Comparison of ENCODE assay signal across 28 cellular contexts in the genomic region with DNA sequence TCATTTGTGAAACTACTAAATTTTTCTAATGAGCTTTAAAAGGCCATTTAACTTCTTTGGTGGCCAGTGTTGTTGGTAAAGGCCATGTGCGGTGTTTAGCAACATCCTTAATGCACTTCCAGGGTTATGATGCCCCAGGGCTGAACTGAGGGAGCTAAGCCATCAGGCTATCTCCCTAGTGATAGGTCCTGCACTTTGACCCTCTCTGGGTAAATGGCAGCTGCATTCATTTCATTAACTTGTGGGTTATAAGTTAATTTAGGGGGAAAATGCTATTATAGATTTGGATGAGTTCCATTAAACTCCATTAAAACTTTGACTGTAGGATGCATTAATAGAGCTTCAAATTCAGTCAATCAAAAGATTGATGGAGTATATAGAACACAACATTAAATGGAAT.
"Had no signal": no experiment of that assay in that cellular context is flagged by ENCODE, and none has a peak within 500 bp of the region (broad histone marks: within the 10 kb centered on the region; RNA-seq: fewer than 3 reads in every experiment).

No MANE protein-coding gene starts in this region.

- DNase-seq: activated B cell treated with CpG ODN at 0.5 μM for 24 hours; activated CD4-positive, alpha-beta memory T cell treated with anti-CD3 and anti-CD28 coated beads, Interleukin-2, amount 10 ng/mL, durations not matched to agents 7 days and 5 days; activated CD4-positive, alpha-beta T cell treated with anti-CD3 and anti-CD28 coated beads for 1 hour; activated CD4-positive, alpha-beta T cell treated with anti-CD3 and anti-CD28 coated beads for 36 hours; activated CD4-positive, alpha-beta T cell treated with anti-CD3 and anti-CD28 coated beads for 48 hours; activated CD4-positive, alpha-beta T cell treated with anti-CD3 and anti-CD28 coated beads, Interleukin-2, amount 10 ng/mL, durations not matched to agents 7 days and 5 days; activated CD4-positive, alpha-beta T cell treated with anti-CD3 and anti-CD28 coated beads, Interleukin-2, amount 50 U/mL, for 48 hours; activated CD8-positive, alpha-beta memory T cell treated with anti-CD3 and anti-CD28 coated beads for 24 hours; activated CD8-positive, alpha-beta memory T cell treated with anti-CD3 and anti-CD28 coated beads, Interleukin-2, amount 10 ng/mL, durations not matched to agents 7 days and 5 days; activated CD8-positive, alpha-beta memory T cell treated with anti-CD3 and anti-CD28 coated beads, Interleukin-2, amount 50 U/mL, for 48 hours; activated CD8-positive, alpha-beta T cell treated with anti-CD3 and anti-CD28 coated beads, Interleukin-2, amount 10 ng/mL, durations not matched to agents 7 days and 5 days; activated effector memory CD4-positive, alpha-beta T cell treated with Interleukin-2 at 50 U/mL for 16 hours; activated gamma-delta T cell; activated naive CD4-positive, alpha-beta T cell treated with anti-CD3 and anti-CD28 coated beads, Interleukin-2, amount 10 ng/mL, durations not matched to agents 7 days and 5 days; activated naive CD4-positive, alpha-beta T cell treated with Interleukin-2 at 50 U/mL for 16 hours; activated naive CD8-positive, alpha-beta T cell treated with anti-CD3 and anti-CD28 coated beads, Interleukin-2, amount 10 ng/mL, durations not matched to agents 7 days and 5 days; activated naive CD8-positive, alpha-beta T cell treated with anti-CD3 and anti-CD28 coated beads, Interleukin-2, amount 50 U/mL, for 24 hours; activated T-cell treated with anti-CD3 and anti-CD28 coated beads, Interleukin-2, amount 50 U/mL, for 24 hours; activated T-cell treated with anti-CD3 and anti-CD28 coated beads, Interleukin-2, amount 50 U/mL, for 48 hours; amniotic stem cell; aorta; body of pancreas; brain microvascular endothelial cell; central memory CD4-positive, alpha-beta T cell; T-helper 2 cell; T-helper 9 cell had no signal

- H3K36me3 ChIP-seq: brain microvascular endothelial cell, breast epithelium had no signal

- H3K4me3 ChIP-seq: body of pancreas, breast epithelium had no signal

- H3K27ac ChIP-seq: body of pancreas, brain microvascular endothelial cell, breast epithelium, VCaP had no signal

- H3K4me1 ChIP-seq: body of pancreas, breast epithelium had no signal

- H3K9me3 ChIP-seq: body of pancreas, breast epithelium had no signal

- H3K27me3 ChIP-seq: body of pancreas, brain microvascular endothelial cell, breast epithelium had no signal

- ATAC-seq: activated CD4-positive, alpha-beta T cell treated with anti-CD3 and anti-CD28 coated beads for 36 hours; activated CD8-positive, alpha-beta memory T cell treated with anti-CD3 and anti-CD28 coated beads, Interleukin-2, amount 10 ng/mL, durations not matched to agents 7 days and 5 days; activated CD8-positive, alpha-beta T cell treated with anti-CD3 and anti-CD28 coated beads, Interleukin-2, amount 10 ng/mL, durations not matched to agents 7 days and 5 days; activated naive CD8-positive, alpha-beta T cell treated with anti-CD3 and anti-CD28 coated beads, Interleukin-2, amount 50 U/mL, for 24 hours; body of pancreas had no signal
